In the genomic region with DNA sequence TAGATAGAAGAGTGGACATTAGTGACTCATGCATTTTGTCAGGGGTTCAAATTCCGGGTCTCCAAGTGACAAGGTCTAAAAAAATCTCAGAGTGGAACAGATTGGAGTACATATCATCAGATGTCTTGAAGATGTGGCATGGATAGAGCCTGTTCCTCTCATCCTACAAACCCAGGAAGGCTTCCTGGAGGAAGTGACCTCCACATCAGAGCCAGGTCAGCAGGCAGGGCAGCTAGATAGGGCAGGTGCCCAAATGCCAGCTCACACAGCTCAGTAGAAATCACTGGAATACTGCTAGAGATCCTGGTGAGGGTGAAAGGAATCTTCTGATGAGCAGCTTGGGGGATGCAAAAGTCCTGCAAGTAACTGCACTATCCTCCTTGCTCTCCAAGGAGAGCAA, we compare ENCODE assay signal across 3 cellular contexts.
A peak's percentile ranks its signal among the peaks of the same experiment; 100 is the strongest.
TF ChIP-seq lines count a peak whose summit lies in the region.

No MANE protein-coding gene starts in this region.

TF ChIP-seq in HepG2, 621 proteins besides CTCF, POLR2A, EP300 and RAD21:
- TF ChIP-seq, protein P1, sequence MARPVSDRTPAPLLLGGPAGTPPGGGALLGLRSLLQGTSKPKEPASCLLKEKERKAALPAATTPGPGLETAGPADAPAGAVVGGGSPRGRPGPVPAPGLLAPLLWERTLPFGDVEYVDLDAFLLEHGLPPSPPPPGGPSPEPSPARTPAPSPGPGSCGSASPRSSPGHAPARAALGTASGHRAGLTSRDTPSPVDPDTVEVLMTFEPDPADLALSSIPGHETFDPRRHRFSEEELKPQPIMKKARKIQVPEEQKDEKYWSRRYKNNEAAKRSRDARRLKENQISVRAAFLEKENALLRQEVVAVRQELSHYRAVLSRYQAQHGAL (CRISPR knock-in tag; IDR thresholded peaks at IDR 0.05; ENCODE audit: not compliant biosample characterization): no peak
- TF ChIP-seq ZBTB42 (CRISPR knock-in tag; IDR thresholded peaks at IDR 0.05) (no peak), ZFP36 (IDR thresholded peaks at IDR 0.05; ENCODE audit: borderline replicate concordance, low read depth, low read length, partially characterized antibody) (peak; percentile 46), ZNF557 (CRISPR knock-in tag; IDR thresholded peaks at IDR 0.05) (no peak)
- TF ChIP-seq, protein P2, sequence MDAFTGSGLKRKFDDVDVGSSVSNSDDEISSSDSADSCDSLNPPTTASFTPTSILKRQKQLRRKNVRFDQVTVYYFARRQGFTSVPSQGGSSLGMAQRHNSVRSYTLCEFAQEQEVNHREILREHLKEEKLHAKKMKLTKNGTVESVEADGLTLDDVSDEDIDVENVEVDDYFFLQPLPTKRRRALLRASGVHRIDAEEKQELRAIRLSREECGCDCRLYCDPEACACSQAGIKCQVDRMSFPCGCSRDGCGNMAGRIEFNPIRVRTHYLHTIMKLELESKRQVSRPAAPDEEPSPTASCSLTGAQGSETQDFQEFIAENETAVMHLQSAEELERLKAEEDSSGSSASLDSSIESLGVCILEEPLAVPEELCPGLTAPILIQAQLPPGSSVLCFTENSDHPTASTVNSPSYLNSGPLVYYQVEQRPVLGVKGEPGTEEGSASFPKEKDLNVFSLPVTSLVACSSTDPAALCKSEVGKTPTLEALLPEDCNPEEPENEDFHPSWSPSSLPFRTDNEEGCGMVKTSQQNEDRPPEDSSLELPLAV (CRISPR knock-in tag; conservative IDR thresholded peaks at IDR 0.05; ENCODE audit: low read depth): no peak
- TF ChIP-seq, protein P3, sequence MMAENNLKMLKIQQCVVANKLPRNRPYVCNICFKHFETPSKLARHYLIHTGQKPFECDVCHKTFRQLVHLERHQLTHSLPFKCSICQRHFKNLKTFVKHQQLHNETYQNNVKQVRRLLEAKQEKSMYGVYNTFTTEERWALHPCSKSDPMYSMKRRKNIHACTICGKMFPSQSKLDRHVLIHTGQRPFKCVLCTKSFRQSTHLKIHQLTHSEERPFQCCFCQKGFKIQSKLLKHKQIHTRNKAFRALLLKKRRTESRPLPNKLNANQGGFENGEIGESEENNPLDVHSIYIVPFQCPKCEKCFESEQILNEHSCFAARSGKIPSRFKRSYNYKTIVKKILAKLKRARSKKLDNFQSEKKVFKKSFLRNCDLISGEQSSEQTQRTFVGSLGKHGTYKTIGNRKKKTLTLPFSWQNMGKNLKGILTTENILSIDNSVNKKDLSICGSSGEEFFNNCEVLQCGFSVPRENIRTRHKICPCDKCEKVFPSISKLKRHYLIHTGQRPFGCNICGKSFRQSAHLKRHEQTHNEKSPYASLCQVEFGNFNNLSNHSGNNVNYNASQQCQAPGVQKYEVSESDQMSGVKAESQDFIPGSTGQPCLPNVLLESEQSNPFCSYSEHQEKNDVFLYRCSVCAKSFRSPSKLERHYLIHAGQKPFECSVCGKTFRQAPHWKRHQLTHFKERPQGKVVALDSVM (CRISPR knock-in tag; IDR thresholded peaks at IDR 0.05): no peak

TF ChIP-seq in A549, 52 proteins besides CTCF, POLR2A, EP300 and RAD21:
- TF ChIP-seq CHD4 (IDR thresholded peaks at IDR 0.05; ENCODE audit: borderline replicate concordance): no peak
- TF ChIP-seq ZFP36 (IDR thresholded peaks at IDR 0.05; ENCODE audit: borderline replicate concordance, partially characterized antibody): peak; percentile 91

TF ChIP-seq in K562, 482 proteins besides CTCF, POLR2A, EP300 and RAD21:
- TF ChIP-seq MYNN (IDR thresholded peaks at IDR 0.05): no peak
- no peak for TF ChIP-seq MYNN (CRISPR knock-in tag; IDR thresholded peaks at IDR 0.05)
- peak; percentile 93 for TF ChIP-seq ZFP36 (IDR thresholded peaks at IDR 0.05; ENCODE audit: low read depth, low read length, partially characterized antibody)
- TF ChIP-seq IRF2 (CRISPR knock-in tag; IDR thresholded peaks at IDR 0.05): no peak
- TF ChIP-seq RBM25 (IDR thresholded peaks at IDR 0.05; ENCODE audit: low read depth, low read length, severe bottlenecking): peak; percentile 57
- no peak for TF ChIP-seq HNRNPL (IDR thresholded peaks at IDR 0.05; ENCODE audit: low read depth, low read length)
